21 cellular contexts compared by ENCODE assay signal in genomic region chr2:11389048-11389413, GRCh38. TPM values are rescaled to one million over a fixed set of nuclear protein-coding genes. Genes with fewer than 3 reads are reported as not detected.
DNase-seq lines count a peak whose midpoint lies in the region; ATAC-seq, FAIRE-seq and TF ChIP-seq lines count a peak whose summit lies in the region.
"Had no signal": no experiment of that assay in that cellular context is flagged by ENCODE, and none has a peak within 500 bp of the region (broad histone marks: within the 10 kb centered on the region; RNA-seq: fewer than 3 reads in every experiment).

No MANE protein-coding gene starts in this region.

- H3K9me2 ChIP-seq in Loucy (replicated peaks; ENCODE audit: low read depth, low read length): no peaks in the 10 kb centered on the region

- H3K9me3 Mint-ChIP-seq in brain: peaks cover 0 to 2% (median 0%) of the 10 kb centered on the region in 5 experiments
- H3K9me3 Mint-ChIP-seq: activated naive CD4-positive, alpha-beta T cell treated with anti-CD3 and anti-CD28 coated beads, Interleukin-2, amount 10 ng/mL, durations not matched to agents 7 days and 5 days; dendritic cell treated with granulocyte-macrophage colony-stimulating factor and Interleukin-4, amounts not matched to agents 40 ng/mL and 50 ng/mL, for 4 days had no signal

- 71 to 78% methylated on average over 6 of the region's 6 CpGs for WGBS in thyroid gland, 2 donors

- no peaks in the 10 kb centered on the region for H3K79me2 ChIP-seq in Loucy (ENCODE audit: insufficient read depth, low read length)

- TF ChIP-seq CTCF in Loucy (conservative IDR thresholded peaks at IDR 0.05; ENCODE audit: low read length) (no peak), brain (conservative IDR thresholded peaks at IDR 0.05) (no peak), left lung (IDR thresholded peaks at IDR 0.05) (no peak), thyroid gland (IDR thresholded peaks at IDR 0.05) (no peak), D721Med (IDR thresholded peaks at IDR 0.05; ENCODE audit: insufficient read depth, missing control alignments) (no peak), vagina (IDR thresholded peaks at IDR 0.05) (no peak)

- peak overlapping the region; percentile 69 for H3K4me2 ChIP-seq in Loucy (ENCODE audit: low read depth, low read length, poor library complexity, severe bottlenecking)
- H3K4me2 ChIP-seq: KMS-11 had no signal

- H3K27ac ChIP-seq in left lung: peak overlapping the region; percentile 23 to 70
- peak overlapping the region in 2 of 3 donors; percentile 63 to 78 for H3K27ac ChIP-seq in thyroid gland
- no peak overlapping the region for H3K27ac ChIP-seq in vagina
- H3K27ac ChIP-seq: HL-60, KMS-11 had no signal

- no peaks in the 10 kb centered on the region for H4K20me1 ChIP-seq in Loucy (ENCODE audit: insufficient read depth, low read length, poor library complexity, severe bottlenecking)

- H3F3A ChIP-seq in Loucy (ENCODE audit: low read depth): peaks cover 9% of the 10 kb centered on the region; the same call in 1 of the 2 replicates

- H3K4me3 ChIP-seq in Loucy (ENCODE audit: low read length, poor library complexity, severe bottlenecking) (peak overlapping the region; percentile 46), left lung (no peak overlapping the region), thyroid gland (replicated peaks in 1 of 3) (no peak overlapping the region), vagina (no peak overlapping the region)
- H3K4me3 ChIP-seq: ascending aorta, pancreas had no signal

- H3K9ac ChIP-seq in Loucy (ENCODE audit: low read depth, low read length, poor library complexity, severe bottlenecking): peak overlapping the region; percentile 79
- H3K9ac ChIP-seq: KMS-11 had no signal

- intact Hi-C loops in left lung (cut with DNase I) (no loop called here), thyroid gland (cut with DNase I) (no loop called here), vagina (cut with DNase I) (no loop called here)

- H2AFZ ChIP-seq in Loucy (ENCODE audit: low read length): no peak overlapping the region

- H3K27me3 Mint-ChIP-seq in brain: peaks cover 3% of the 10 kb centered on the region
- H3K27me3 Mint-ChIP-seq: B cell; dendritic cell treated with granulocyte-macrophage colony-stimulating factor and Interleukin-4, amounts not matched to agents 40 ng/mL and 50 ng/mL, for 4 days had no signal

- H3K36me3 ChIP-seq in Loucy (ENCODE audit: insufficient read depth, low read length) (no peaks in the 10 kb centered on the region), left lung (no peaks in the 10 kb centered on the region), thyroid gland (no peaks in the 10 kb centered on the region), vagina (no peaks in the 10 kb centered on the region)
- H3K36me3 ChIP-seq: ascending aorta, pancreas had no signal

- FAIRE-seq in D721Med (lab: Jason Lieb, UNC): no peak
- FAIRE-seq: G401.6, GM19239, pancreas had no signal

- no peaks in the 10 kb centered on the region for H3K36me3 Mint-ChIP-seq in brain
- H3K36me3 Mint-ChIP-seq: activated naive CD4-positive, alpha-beta T cell treated with anti-CD3 and anti-CD28 coated beads, Interleukin-2, amount 10 ng/mL, durations not matched to agents 7 days and 5 days had no signal

- H3K27me3 ChIP-seq in Loucy (ENCODE audit: insufficient read depth, low read length, poor library complexity, severe bottlenecking) (no peaks in the 10 kb centered on the region), left lung (no peaks in the 10 kb centered on the region), thyroid gland (no peaks in the 10 kb centered on the region), vagina (no peaks in the 10 kb centered on the region)
- H3K27me3 ChIP-seq: ascending aorta, pancreas had no signal

- H3K4me1 Mint-ChIP-seq in brain: peaks cover 66% of the 10 kb centered on the region
- H3K4me1 Mint-ChIP-seq: activated naive CD4-positive, alpha-beta T cell treated with anti-CD3 and anti-CD28 coated beads, Interleukin-2, amount 10 ng/mL, durations not matched to agents 7 days and 5 days; B cell had no signal

- peak overlapping the region in 4 of 5 experiments; percentile 52 to 94 (median 62) for H3K27ac Mint-ChIP-seq in brain
- H3K27ac Mint-ChIP-seq: activated naive CD4-positive, alpha-beta T cell treated with anti-CD3 and anti-CD28 coated beads, Interleukin-2, amount 10 ng/mL, durations not matched to agents 7 days and 5 days; B cell; dendritic cell treated with granulocyte-macrophage colony-stimulating factor and Interleukin-4, amounts not matched to agents 40 ng/mL and 50 ng/mL, for 4 days had no signal

- DNase-seq in left lung (no peak), thyroid gland (no peak), D721Med (ENCODE audit: insufficient read length, low spot score) (no peak), NCI-H446 (lab: John Stamatoyannopoulos, UW) (no peak), vagina (ENCODE audit: extremely low spot score in 2 of 2) (no peak)
- DNase-seq: activated naive CD4-positive, alpha-beta T cell treated with anti-CD3 and anti-CD28 coated beads, Interleukin-2, amount 10 ng/mL, durations not matched to agents 7 days and 5 days; NCI-H1092; NCI-H2081 treated with DMSO at 0.1 percent for 48 hours; NCI-H526 treated with DMSO at 0.1 percent for 48 hours; stimulated activated CD4-positive, alpha-beta T cell treated with anti-CD3 and anti-CD28 coated beads, Interleukin-2, amount 100 ng/mL, for 48 hours had no signal

- no peak for ATAC-seq in left lung
- ATAC-seq: Panc1 had no signal

- TF ChIP-seq POLR2A in thyroid gland (IDR thresholded peaks at IDR 0.05): no peak
- TF ChIP-seq POLR2A in vagina (IDR thresholded peaks at IDR 0.05): no peak

- peaks cover 56% of the 10 kb centered on the region for H3K4me1 ChIP-seq in Loucy (ENCODE audit: insufficient read depth, low read length, poor library complexity, severe bottlenecking)
- H3K4me1 ChIP-seq in left lung: peaks cover 16 to 22% of the 10 kb centered on the region in 2 donors
- H3K4me1 ChIP-seq in thyroid gland: peaks cover 15 to 37% of the 10 kb centered on the region in 2 donors
- peaks cover 28% of the 10 kb centered on the region for H3K4me1 ChIP-seq in vagina

- H3K9me3 ChIP-seq in Loucy (ENCODE audit: insufficient read depth, low read depth, low read length) (no peaks in the 10 kb centered on the region), left lung (no peaks in the 10 kb centered on the region), thyroid gland (no peaks in the 10 kb centered on the region), vagina (no peaks in the 10 kb centered on the region)
- H3K9me3 ChIP-seq: ascending aorta, pancreas had no signal

- H3K4me3 Mint-ChIP-seq in brain: no peak overlapping the region
- H3K4me3 Mint-ChIP-seq: activated naive CD4-positive, alpha-beta T cell treated with anti-CD3 and anti-CD28 coated beads, Interleukin-2, amount 10 ng/mL, durations not matched to agents 7 days and 5 days; B cell; dendritic cell treated with granulocyte-macrophage colony-stimulating factor and Interleukin-4, amounts not matched to agents 40 ng/mL and 50 ng/mL, for 4 days had no signal

RNA-seq across cellular contexts. Expression of gene ROCK2, which starts 44.6 kb away (rescaled TPM):
- polyA plus RNA-seq in brain (ENCODE audit: insufficient read depth, low read depth, low replicate concordance): 2.8 TPM
- total RNA-seq in left lung (10 to 100 TPM; 49.4 to 59.0 TPM), thyroid gland (10 to 100 TPM; 37.3 to 47.5 (median 42.1) TPM), vagina (49.4 TPM)
